In genomic region chr3:182292586-182292985, GRCh38 we compare ENCODE assay signal across 28 cellular contexts.
"Had no signal": no experiment of that assay in that cellular context is flagged by ENCODE, and none has a peak within 500 bp of the region (broad histone marks: within the 10 kb centered on the region; RNA-seq: fewer than 3 reads in every experiment).

No MANE protein-coding gene starts in this region.

- H3K27ac ChIP-seq: breast epithelium, heart right ventricle, pancreas, psoas muscle, right atrium auricular region, suprapubic skin, tibial artery, upper lobe of right lung, WERI-Rb-1 had no signal

- H3K27me3 Mint-ChIP-seq: activated CD4-positive, alpha-beta memory T cell treated with anti-CD3 and anti-CD28 coated beads, Interleukin-2, amount 10 ng/mL, durations not matched to agents 7 days and 5 days; activated CD4-positive, alpha-beta T cell treated with anti-CD3 and anti-CD28 coated beads, Interleukin-2, amount 10 ng/mL, durations not matched to agents 7 days and 5 days; activated T-cell treated with anti-CD3 and anti-CD28 coated beads, Interleukin-2, amount 50 U/mL, for 24 hours; T-helper 17 cell had no signal

- H3K9me3 ChIP-seq: breast epithelium, pancreas, psoas muscle, right atrium auricular region, suprapubic skin, tibial artery, upper lobe of right lung had no signal

- H3K4me1 ChIP-seq: breast epithelium, heart right ventricle, pancreas, psoas muscle, right atrium auricular region, suprapubic skin, tibial artery, upper lobe of right lung had no signal

- H3K27me3 ChIP-seq: breast epithelium, pancreas, right atrium auricular region, suprapubic skin, tibial artery, upper lobe of right lung had no signal

- DNase-seq: activated CD4-positive, alpha-beta memory T cell treated with anti-CD3 and anti-CD28 coated beads, Interleukin-2, amount 10 ng/mL, durations not matched to agents 7 days and 5 days; activated CD4-positive, alpha-beta T cell treated with anti-CD3 and anti-CD28 coated beads, Interleukin-2, amount 10 ng/mL, durations not matched to agents 7 days and 5 days; activated CD4-positive, CD25-positive, alpha-beta regulatory T cell treated with anti-CD3 and anti-CD28 coated beads, Interleukin-2, amount 50 U/mL, for 72 hours; activated CD8-positive, alpha-beta memory T cell treated with anti-CD3 and anti-CD28 coated beads, Interleukin-2, amount 50 U/mL, for 48 hours; activated gamma-delta T cell treated with Interleukin-2 at 50 U/mL for 16 hours; activated naive CD4-positive, alpha-beta T cell treated with anti-CD3 and anti-CD28 coated beads, Interleukin-2, amount 50 U/mL, for 16 hours; activated T-cell treated with anti-CD3 and anti-CD28 coated beads, Interleukin-2, amount 50 U/mL, for 24 hours; amniotic stem cell; central memory CD4-positive, alpha-beta T cell; foreskin fibroblast; heart right ventricle; left cardiac atrium; mammary epithelial cell; pancreas; psoas muscle; stimulated activated CD4-positive, alpha-beta T cell treated with anti-CD3 and anti-CD28 coated beads, Interleukin-15, amount 100 ng/mL, for 24 hours; stimulated activated CD4-positive, alpha-beta T cell treated with anti-CD3 and anti-CD28 coated beads, Interleukin-2, amount 100 ng/mL, for 24 hours; stimulated activated naive CD4-positive, alpha-beta T cell; T-helper 17 cell; T1000; tibial artery; upper lobe of right lung; WERI-Rb-1 had no signal

- H3K4me3 Mint-ChIP-seq: activated CD4-positive, alpha-beta memory T cell treated with anti-CD3 and anti-CD28 coated beads, Interleukin-2, amount 10 ng/mL, durations not matched to agents 7 days and 5 days; activated CD4-positive, alpha-beta T cell treated with anti-CD3 and anti-CD28 coated beads, Interleukin-2, amount 10 ng/mL, durations not matched to agents 7 days and 5 days; activated T-cell treated with anti-CD3 and anti-CD28 coated beads, Interleukin-2, amount 50 U/mL, for 24 hours; nephron; T-helper 17 cell had no signal

- H3K27ac Mint-ChIP-seq: activated CD4-positive, alpha-beta memory T cell treated with anti-CD3 and anti-CD28 coated beads, Interleukin-2, amount 10 ng/mL, durations not matched to agents 7 days and 5 days; activated CD4-positive, alpha-beta T cell treated with anti-CD3 and anti-CD28 coated beads, Interleukin-2, amount 10 ng/mL, durations not matched to agents 7 days and 5 days; activated T-cell treated with anti-CD3 and anti-CD28 coated beads, Interleukin-2, amount 50 U/mL, for 24 hours; nephron; T-helper 17 cell had no signal

- H3K9me3 Mint-ChIP-seq: activated CD4-positive, alpha-beta T cell treated with anti-CD3 and anti-CD28 coated beads, Interleukin-2, amount 10 ng/mL, durations not matched to agents 7 days and 5 days; activated T-cell treated with anti-CD3 and anti-CD28 coated beads, Interleukin-2, amount 50 U/mL, for 24 hours; nephron had no signal

- H3K4me1 Mint-ChIP-seq: activated CD4-positive, alpha-beta memory T cell treated with anti-CD3 and anti-CD28 coated beads, Interleukin-2, amount 10 ng/mL, durations not matched to agents 7 days and 5 days; activated CD4-positive, alpha-beta T cell treated with anti-CD3 and anti-CD28 coated beads, Interleukin-2, amount 10 ng/mL, durations not matched to agents 7 days and 5 days; nephron; T-helper 17 cell had no signal

- H3K4me3 ChIP-seq: breast epithelium, heart right ventricle, pancreas, psoas muscle, right atrium auricular region, suprapubic skin, tibial artery, upper lobe of right lung had no signal

- ATAC-seq: esophagus mucosa, heart right ventricle, left cardiac atrium, pancreas, psoas muscle, T-helper 17 cell, upper lobe of right lung had no signal

- H3K36me3 ChIP-seq: breast epithelium, heart right ventricle, pancreas, right atrium auricular region, suprapubic skin, tibial artery, upper lobe of right lung, WERI-Rb-1 had no signal
